In genomic region chr11:77771135-77771534, GRCh38 we compare ENCODE assay signal across 22 cellular contexts. TPM values are rescaled to one million over a fixed set of nuclear protein-coding genes. Genes with fewer than 3 reads are reported as not detected.
DNase-seq lines count a peak whose midpoint lies in the region; ATAC-seq and TF ChIP-seq lines count a peak whose summit lies in the region.
"Had no signal": no experiment of that assay in that cellular context is flagged by ENCODE, and none has a peak within 500 bp of the region (broad histone marks: within the 10 kb centered on the region; RNA-seq: fewer than 3 reads in every experiment).

No MANE protein-coding gene starts in this region.

- DNase-seq in CMK (ENCODE audit: low read depth) (peak; percentile 22), LNCaP clone FGC (ENCODE audit: low read depth) (peak; percentile 81), foreskin melanocyte (no peak)
- no peak for DNase-seq in activated naive CD8-positive, alpha-beta T cell treated with anti-CD3 and anti-CD28 coated beads for 36 hours
- no peak for DNase-seq in naive thymus-derived CD8-positive, alpha-beta T cell
- DNase-seq in stimulated activated CD4-positive, alpha-beta T cell treated with anti-CD3 and anti-CD28 coated beads, Interleukin-4, amount 100 ng/mL, for 1 hour, result no peak
- DNase-seq: BE2C, DMS53, H7, head of caudate nucleus, NCI-H146, psoas muscle, RPMI8226, small intestine, SW 1271, WERI-Rb-1 had no signal

- ATAC-seq in naive thymus-derived CD8-positive, alpha-beta T cell, result peak in 1 of 2 donors; percentile 23
- ATAC-seq in GM21447 (IDR thresholded peaks at IDR 0.05; ENCODE audit: unreplicated experiment), result no peak
- ATAC-seq: psoas muscle had no signal

- no peak overlapping the region for H3K4me3 ChIP-seq in LNCaP clone FGC (ENCODE audit: low read depth, low read length)
- H3K4me3 ChIP-seq: esophagus muscularis mucosa, lung, psoas muscle, tibial nerve had no signal

- H3K4me3 Mint-ChIP-seq in activated naive CD8-positive, alpha-beta T cell treated with anti-CD3 and anti-CD28 coated beads for 36 hours, result no peak overlapping the region
- peak overlapping the region in 7 of 10 donors; percentile 33 to 58 (median 45) for H3K4me3 Mint-ChIP-seq in naive thymus-derived CD8-positive, alpha-beta T cell
- H3K4me3 Mint-ChIP-seq: brain, neural crest cell had no signal

- TF ChIP-seq CTCF in LNCaP clone FGC (IDR thresholded peaks at IDR 0.05; ENCODE audit: control insufficient read depth, extremely low read depth, insufficient read depth), result no peak

- POLR2A ChIA-PET in naive thymus-derived CD8-positive, alpha-beta T cell (lab: Charles Lee), result no interaction called here

- H3K27ac Mint-ChIP-seq in activated naive CD8-positive, alpha-beta T cell treated with anti-CD3 and anti-CD28 coated beads for 36 hours, result peak overlapping the region; percentile 30
- H3K27ac Mint-ChIP-seq in naive thymus-derived CD8-positive, alpha-beta T cell, result peak overlapping the region in 9 of 10 donors; percentile 3 to 85 (median 33)
- H3K27ac Mint-ChIP-seq: brain had no signal

- H3K9me3 Mint-ChIP-seq in activated naive CD8-positive, alpha-beta T cell treated with anti-CD3 and anti-CD28 coated beads for 36 hours, result no peaks in the 10 kb centered on the region
- H3K9me3 Mint-ChIP-seq in naive thymus-derived CD8-positive, alpha-beta T cell, result no peaks in the 10 kb centered on the region
- H3K9me3 Mint-ChIP-seq: neural crest cell had no signal

- H3K27me3 Mint-ChIP-seq in activated naive CD8-positive, alpha-beta T cell treated with anti-CD3 and anti-CD28 coated beads for 36 hours, result no peaks in the 10 kb centered on the region
- H3K27me3 Mint-ChIP-seq in naive thymus-derived CD8-positive, alpha-beta T cell, result no peaks in the 10 kb centered on the region
- H3K27me3 Mint-ChIP-seq: brain had no signal

- H3K4me1 Mint-ChIP-seq in activated naive CD8-positive, alpha-beta T cell treated with anti-CD3 and anti-CD28 coated beads for 36 hours, result peaks cover 42% of the 10 kb centered on the region
- H3K4me1 Mint-ChIP-seq in naive thymus-derived CD8-positive, alpha-beta T cell, result peaks cover 21 to 72% (median 63%) of the 10 kb centered on the region in 4 donors

- H3K36me3 Mint-ChIP-seq in activated naive CD8-positive, alpha-beta T cell treated with anti-CD3 and anti-CD28 coated beads for 36 hours, result no peaks in the 10 kb centered on the region
- peaks cover 0 to 14% (median 0%) of the 10 kb centered on the region in 3 donors for H3K36me3 Mint-ChIP-seq in naive thymus-derived CD8-positive, alpha-beta T cell

RNA-seq across cellular contexts. Expression of gene RSF1, which starts 49.4 kb away (rescaled TPM):
- total RNA-seq in activated naive CD8-positive, alpha-beta T cell treated with anti-CD3 and anti-CD28 coated beads for 36 hours, result 10 to 100 TPM; 40.5 to 48.3 TPM
- total RNA-seq in naive thymus-derived CD8-positive, alpha-beta T cell, result 100 to 1,000 TPM; 107 to 112 TPM
- polyA plus RNA-seq in naive thymus-derived CD8-positive, alpha-beta T cell, result 10 to 100 TPM; 30.6 to 33.0 (median 32.5) TPM

RNA-seq across cellular contexts. Expression of gene AAMDC, which starts 49.8 kb away (rescaled TPM):
- 1 to 10 TPM; 2.4 to 2.6 TPM for total RNA-seq in activated naive CD8-positive, alpha-beta T cell treated with anti-CD3 and anti-CD28 coated beads for 36 hours
- total RNA-seq in naive thymus-derived CD8-positive, alpha-beta T cell, result 1 to 10 TPM; 5.2 to 6.4 TPM
- 10 to 100 TPM; 18.3 to 31.5 (median 25.0) TPM for polyA plus RNA-seq in naive thymus-derived CD8-positive, alpha-beta T cell

Comparison
In these comparisons a context has a peak if more than half of its experiments do, and no peak if none do; other contexts are left out.
1. DNase-seq: peak in CMK (single experiment) and LNCaP clone FGC (single experiment); none in activated naive CD8-positive, alpha-beta T cell treated with anti-CD3 and anti-CD28 coated beads for 36 hours (single experiment), naive thymus-derived CD8-positive, alpha-beta T cell (0 of 10), foreskin melanocyte (single experiment) and stimulated activated CD4-positive, alpha-beta T cell treated with anti-CD3 and anti-CD28 coated beads, Interleukin-4, amount 100 ng/mL, for 1 hour (single experiment).